Comparison of ENCODE assay signal across 36 cellular contexts in the genomic region with DNA sequence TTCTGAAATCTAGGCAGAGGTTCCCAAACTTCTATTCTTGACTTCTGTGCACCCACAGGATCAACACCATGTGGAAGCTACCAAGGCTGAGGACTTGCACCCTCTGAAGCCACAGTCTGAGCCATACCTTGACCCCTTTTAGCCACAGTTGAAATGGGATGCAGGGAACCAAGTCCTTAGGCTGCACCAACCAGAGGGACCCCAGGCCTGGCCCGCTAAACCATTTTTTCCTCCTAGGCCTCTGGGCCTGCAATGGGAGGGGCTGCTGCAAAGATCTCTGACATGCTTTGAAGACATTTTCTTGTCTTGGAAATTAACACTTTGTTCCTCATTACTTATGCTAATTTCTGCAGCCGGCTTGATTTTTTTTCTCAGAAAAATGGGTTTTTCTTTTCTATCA.
"Had no signal": no experiment of that assay in that cellular context is flagged by ENCODE, and none has a peak within 500 bp of the region (broad histone marks: within the 10 kb centered on the region; RNA-seq: fewer than 3 reads in every experiment).

No MANE protein-coding gene starts in this region.

- H3K4me3 ChIP-seq: MG63 had no signal

- H3K27me3 ChIP-seq: MG63 had no signal

- DNase-seq: Karpas-422, Kasumi-1, MG63, MM.1S, MV-4-11, NCI-H1048, NCI-H1092, NCI-H1092 treated with DMSO at 0.1 percent for 48 hours, NCI-H1105, NCI-H1105 treated with DMSO at 0.1 percent for 48 hours, NCI-H1417, NCI-H1417 treated with DMSO at 0.1 percent for 48 hours, NCI-H1436, NCI-H1436 treated with DMSO at 0.1 percent for 48 hours, NCI-H146, NCI-H1694, NCI-H1694 treated with DMSO at 0.1 percent for 48 hours, NCI-H187, NCI-H187 treated with DMSO at 0.1 percent for 48 hours, NCI-H1930, NCI-H2029, NCI-H2029 treated with DMSO at 0.1 percent for 48 hours, NCI-H2081, NCI-H2081 treated with DMSO at 0.1 percent for 48 hours, NCI-H2107, NCI-H2171, NCI-H2171 treated with DMSO at 0.1 percent for 48 hours, NCI-H2227 treated with DMSO at 0.1 percent for 48 hours, NCI-H226, NCI-H345, NCI-H446, NCI-H446 treated with DMSO at 0.1 percent for 48 hours, NCI-H510A, NCI-H510A treated with DMSO at 0.1 percent for 48 hours, NCI-H524, NCI-H524 treated with DMSO at 0.1 percent for 48 hours had no signal

- H3K36me3 ChIP-seq: MG63 had no signal
